ENCODE assay signal across 11 cellular contexts in the genomic region with DNA sequence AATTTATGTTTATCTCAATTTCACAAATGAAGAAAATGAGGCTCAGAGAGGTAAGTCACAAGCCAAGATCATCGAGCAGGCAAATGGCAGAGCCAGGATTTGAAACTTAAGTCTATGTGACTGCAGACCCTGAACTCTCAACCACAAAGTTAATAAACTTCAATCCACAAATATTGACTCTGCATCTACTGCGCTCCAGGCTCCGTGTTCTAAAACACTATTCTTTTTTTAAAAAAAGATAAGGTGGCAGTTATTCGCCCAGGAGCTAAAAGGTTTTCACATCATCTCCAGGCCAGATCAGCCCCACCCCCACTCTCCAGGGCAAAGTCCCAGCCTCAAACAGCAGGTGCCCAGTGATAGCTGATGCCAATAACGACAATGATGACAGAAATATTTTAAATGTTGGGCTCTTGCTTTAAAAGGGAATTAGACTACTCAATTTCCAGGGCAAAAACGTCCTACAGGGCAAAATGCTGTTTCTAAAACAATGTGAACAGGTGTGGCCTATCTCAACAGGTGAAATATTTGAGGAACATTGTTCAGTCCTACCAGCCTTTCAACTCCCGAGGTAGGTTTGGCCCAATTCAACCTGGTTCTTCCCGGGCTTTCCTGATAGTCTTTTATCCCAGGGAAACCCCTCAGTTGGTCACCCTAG.
A peak's percentile ranks its signal among the peaks of the same experiment; 100 is the strongest.
DNase-seq lines count a peak whose midpoint lies in the region; ATAC-seq and TF ChIP-seq lines count a peak whose summit lies in the region.
"Had no signal": no experiment of that assay in that cellular context is flagged by ENCODE, and none has a peak within 500 bp of the region (broad histone marks: within the 10 kb centered on the region; RNA-seq: fewer than 3 reads in every experiment).

No MANE protein-coding gene starts in this region.

- H3K4me1 ChIP-seq in mucosa of descending colon (ENCODE audit: low read depth), result peaks cover 47% of the 10 kb centered on the region
- peaks cover 46 to 71% (median 57%) of the 10 kb centered on the region in 4 donors for H3K4me1 ChIP-seq in upper lobe of left lung

- ATAC-seq in mucosa of descending colon, result peak; percentile 77
- ATAC-seq in upper lobe of left lung (ENCODE audit: low FRiP score in 2 of 2), result no peak

- peak overlapping the region in 56 of 59 donors; percentile 26 to 95 (median 86) for H3K27ac ChIP-seq in dorsolateral prefrontal cortex
- H3K27ac ChIP-seq in upper lobe of left lung, result peak overlapping the region; percentile 80 to 86 (median 83)

- intact Hi-C loops in dorsolateral prefrontal cortex (cut with DNase I) (no loop called here), mucosa of descending colon (cut with DNase I, micrococcal nuclease) (no loop called here)

- H3K27me3 ChIP-seq in dorsolateral prefrontal cortex (no peaks in the 10 kb centered on the region), upper lobe of left lung (no peaks in the 10 kb centered on the region)

- H3K36me3 ChIP-seq in mucosa of descending colon (ENCODE audit: low read depth) (no peaks in the 10 kb centered on the region), upper lobe of left lung (no peaks in the 10 kb centered on the region)

- TF ChIP-seq CTCF in dorsolateral prefrontal cortex (IDR thresholded peaks at IDR 0.05 in 54 of 56, conservative IDR thresholded peaks at IDR 0.05 in 2 of 56; ENCODE audit: low read depth in 1 of 56, partially characterized antibody in 56 of 56) (no peak), mucosa of descending colon (IDR thresholded peaks at IDR 0.05) (no peak), upper lobe of left lung (IDR thresholded peaks at IDR 0.05) (no peak)

- 64 to 67% methylated on average over 8 of the region's 8 CpGs for WGBS in upper lobe of left lung, 2 donors

- DNase-seq in NCI-H345 (lab: John Stamatoyannopoulos, UW), result peak; percentile 11
- DNase-seq in NCI-H345 treated with DMSO at 0.1 percent for 48 hours (lab: John Stamatoyannopoulos, UW; ENCODE audit: unreplicated experiment), result no peak
- DNase-seq in dorsolateral prefrontal cortex, result no peak
- DNase-seq in mucosa of descending colon, result peak; percentile 87 to 93 (median 91)
- DNase-seq in upper lobe of left lung, result no peak
- DNase-seq in germinal center (ENCODE audit: low spot score), result no peak
- DNase-seq in 8988T, result no peak
- DNase-seq in NCI-H1694 treated with DMSO at 0.1 percent for 48 hours (lab: John Stamatoyannopoulos, UW), result no peak
- DNase-seq: dermis blood vessel endothelial cell, foreskin melanocyte, NCI-H446 had no signal

- TF ChIP-seq POLR2A in upper lobe of left lung (IDR thresholded peaks at IDR 0.05), result no peak

- H3K9me3 ChIP-seq in mucosa of descending colon (no peaks in the 10 kb centered on the region), upper lobe of left lung (no peaks in the 10 kb centered on the region)

- H3K4me3 ChIP-seq in dorsolateral prefrontal cortex, result no peak overlapping the region
- no peak overlapping the region for H3K4me3 ChIP-seq in mucosa of descending colon
- no peak overlapping the region for H3K4me3 ChIP-seq in upper lobe of left lung

- no peak for TF ChIP-seq EP300 in upper lobe of left lung (IDR thresholded peaks at IDR 0.05)

Comparison
In these comparisons a context has a peak if more than half of its experiments do, and no peak if none do; other contexts are left out.
1. DNase-seq: peak in NCI-H345 (single experiment) and mucosa of descending colon (3 of 3); none in NCI-H345 treated with DMSO at 0.1 percent for 48 hours (single experiment), dorsolateral prefrontal cortex (0 of 10), upper lobe of left lung (0 of 2), germinal center (single experiment), 8988T (single experiment) and NCI-H1694 treated with DMSO at 0.1 percent for 48 hours (single experiment).